ENCODE assay signal across 9 cellular contexts in the genomic region with DNA sequence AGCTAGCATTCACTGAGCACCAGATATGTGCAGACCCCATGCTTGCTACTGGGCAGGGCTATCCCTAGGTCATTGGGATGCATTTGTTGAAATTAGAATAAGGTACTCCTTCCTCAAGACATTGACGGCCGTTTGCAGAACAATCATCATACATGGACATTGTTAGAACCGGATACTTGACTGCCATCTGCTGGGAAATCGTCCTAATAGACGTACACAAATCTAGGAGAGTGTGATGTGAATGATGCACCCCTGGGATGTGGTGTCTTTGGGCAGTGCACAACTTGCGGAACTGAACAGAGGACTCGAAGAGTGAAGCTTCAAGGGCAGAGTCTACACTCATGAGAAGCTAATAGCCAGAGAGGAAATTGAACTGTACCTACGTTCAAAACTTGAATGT. TPM values are rescaled to one million over a fixed set of nuclear protein-coding genes. Genes with fewer than 3 reads are reported as not detected.
DNase-seq lines count a peak whose midpoint lies in the region; ATAC-seq and TF ChIP-seq lines count a peak whose summit lies in the region.
"Had no signal": no experiment of that assay in that cellular context is flagged by ENCODE, and none has a peak within 500 bp of the region (broad histone marks: within the 10 kb centered on the region; RNA-seq: fewer than 3 reads in every experiment).

No MANE protein-coding gene starts in this region.

- H3K4me1 Mint-ChIP-seq in activated naive CD4-positive, alpha-beta T cell treated with anti-CD3 and anti-CD28 coated beads for 36 hours (ENCODE audit: low read depth): peaks cover 2% of the 10 kb centered on the region

- H2BK5ac ChIP-seq in mesenchymal stem cell (ENCODE audit: low read depth, low read length, poor library complexity, severe bottlenecking): no peak overlapping the region

- no peaks in the 10 kb centered on the region for H3K4me1 ChIP-seq in mesenchymal stem cell (ENCODE audit: control insufficient read depth, insufficient read depth, low read depth, low read length)

- intact Hi-C loops in activated naive CD4-positive, alpha-beta T cell treated with anti-CD3 and anti-CD28 coated beads for 36 hours (cut with micrococcal nuclease): loop anchor here (10.0 kb wide), 1 partner anchor 587 kb away; no protein-coding TSS in a partner anchor

- no peak overlapping the region for H3K9ac ChIP-seq in mesenchymal stem cell (ENCODE audit: low read length)

- no peak overlapping the region for H2BK12ac ChIP-seq in mesenchymal stem cell (ENCODE audit: low read length in 2 of 2)

- TF ChIP-seq CTCF in NB4 (IDR thresholded peaks at IDR 0.05; ENCODE audit: low read depth, low read length): peak; percentile 21

- no peak overlapping the region for H2BK15ac ChIP-seq in mesenchymal stem cell (ENCODE audit: low read depth, poor library complexity, severe bottlenecking)

- no peaks in the 10 kb centered on the region for H3K9me3 ChIP-seq in mesenchymal stem cell (ENCODE audit: control insufficient read depth, low read length)

- H4K8ac ChIP-seq in mesenchymal stem cell (ENCODE audit: low read length): no peak overlapping the region

- DNase-seq in activated naive CD4-positive, alpha-beta T cell treated with anti-CD3 and anti-CD28 coated beads for 36 hours: peak; percentile 38
- no peak for DNase-seq in activated naive CD4-positive, alpha-beta T cell treated with anti-CD3 and anti-CD28 coated beads, Interleukin-2, amount 50 U/mL, for 16 hours
- DNase-seq in NB4 (ENCODE audit: low read depth) (peak; percentile 57), amniotic stem cell (lab: John Stamatoyannopoulos, UW) (peak; percentile 18), mesenchymal stem cell (peak; percentile 54), DMS79 (lab: John Stamatoyannopoulos, UW) (no peak), NK-92 (lab: John Stamatoyannopoulos, UW; ENCODE audit: unreplicated experiment) (no peak)

- no peaks in the 10 kb centered on the region for H3K36me3 Mint-ChIP-seq in activated naive CD4-positive, alpha-beta T cell treated with anti-CD3 and anti-CD28 coated beads for 36 hours (ENCODE audit: low read depth)
- H3K36me3 Mint-ChIP-seq: activated naive CD4-positive, alpha-beta T cell treated with anti-CD3 and anti-CD28 coated beads, Interleukin-2, amount 50 U/mL, for 24 hours had no signal

- no peak overlapping the region for H2AK5ac ChIP-seq in mesenchymal stem cell (ENCODE audit: low read length, severe bottlenecking)

- H3K4me2 ChIP-seq in mesenchymal stem cell (ENCODE audit: low read length, poor library complexity, severe bottlenecking): no peak overlapping the region

- TF ChIP-seq POLR2A in NB4 (IDR thresholded peaks at IDR 0.05; ENCODE audit: extremely low read depth, insufficient read length): no peak

- CTCF ChIA-PET in activated naive CD4-positive, alpha-beta T cell treated with anti-CD3 and anti-CD28 coated beads for 36 hours (lab: Charles Lee): interaction anchor here (0.9 to 1.0 kb wide), 2 partner anchors 315 to 554 kb away, joined by 3 to 6 read pairs; no protein-coding TSS in a partner anchor

- H3K9me3 Mint-ChIP-seq in activated naive CD4-positive, alpha-beta T cell treated with anti-CD3 and anti-CD28 coated beads for 36 hours: no peaks in the 10 kb centered on the region
- H3K9me3 Mint-ChIP-seq: activated naive CD4-positive, alpha-beta T cell treated with anti-CD3 and anti-CD28 coated beads, Interleukin-2, amount 50 U/mL, for 24 hours had no signal

- no peak overlapping the region for H4K91ac ChIP-seq in mesenchymal stem cell (ENCODE audit: low read length)

- H3K4me3 ChIP-seq in NB4 (ENCODE audit: low read depth, low read length) (no peak overlapping the region), mesenchymal stem cell (ENCODE audit: insufficient read depth in 1 of 2, low read depth in 1 of 2, low read length in 2 of 2) (no peak overlapping the region)

- no peak overlapping the region for H3K4me3 Mint-ChIP-seq in activated naive CD4-positive, alpha-beta T cell treated with anti-CD3 and anti-CD28 coated beads for 36 hours
- H3K4me3 Mint-ChIP-seq: activated naive CD4-positive, alpha-beta T cell treated with anti-CD3 and anti-CD28 coated beads, Interleukin-2, amount 50 U/mL, for 24 hours had no signal

- WGBS in mesenchymal stem cell: 66% methylated on average over 8 of the region's 8 CpGs

- H3K79me1 ChIP-seq in mesenchymal stem cell (replicated peaks; ENCODE audit: low read length, poor library complexity, severe bottlenecking): no peaks in the 10 kb centered on the region

- H3K27me3 ChIP-seq in mesenchymal stem cell (ENCODE audit: control insufficient read depth in 1 of 2, insufficient read depth in 1 of 2, low read length in 2 of 2): peaks cover 18 to 35% of the 10 kb centered on the region in 2 experiments

- H3K27me3 Mint-ChIP-seq in activated naive CD4-positive, alpha-beta T cell treated with anti-CD3 and anti-CD28 coated beads for 36 hours (ENCODE audit: low read depth): peaks cover 2% of the 10 kb centered on the region

- no peak for ATAC-seq in GM21447 (IDR thresholded peaks at IDR 0.05; ENCODE audit: unreplicated experiment)

- no peaks in the 10 kb centered on the region for H3K36me3 ChIP-seq in mesenchymal stem cell (ENCODE audit: control insufficient read depth in 1 of 2, insufficient read depth in 2 of 2, low read depth in 1 of 2, low read length in 2 of 2)

- H3K18ac ChIP-seq in mesenchymal stem cell (ENCODE audit: low read depth in 1 of 2, low read length in 2 of 2): no peak overlapping the region

- no peak overlapping the region for H3K27ac ChIP-seq in mesenchymal stem cell (ENCODE audit: low read length, poor library complexity, severe bottlenecking)

- H3K27ac Mint-ChIP-seq in activated naive CD4-positive, alpha-beta T cell treated with anti-CD3 and anti-CD28 coated beads for 36 hours: no peak overlapping the region
- H3K27ac Mint-ChIP-seq: activated naive CD4-positive, alpha-beta T cell treated with anti-CD3 and anti-CD28 coated beads, Interleukin-2, amount 50 U/mL, for 24 hours had no signal

- H2AFZ ChIP-seq in mesenchymal stem cell (ENCODE audit: low read depth, low read length): no peak overlapping the region

- H2BK120ac ChIP-seq in mesenchymal stem cell (ENCODE audit: low read depth, low read length): no peak overlapping the region

- H3K23ac ChIP-seq in mesenchymal stem cell (ENCODE audit: low read length in 2 of 2): no peak overlapping the region

- H3K4ac ChIP-seq in mesenchymal stem cell (ENCODE audit: low read depth in 1 of 2, low read length in 2 of 2): no peak overlapping the region

- H3K14ac ChIP-seq in mesenchymal stem cell (ENCODE audit: low read length in 2 of 2): no peak overlapping the region

RNA-seq across cellular contexts. Expression of gene MYO18B, which starts 35.9 kb away (rescaled TPM):
- total RNA-seq in activated naive CD4-positive, alpha-beta T cell treated with anti-CD3 and anti-CD28 coated beads for 36 hours: under 1 TPM; 0.14 to 0.17 TPM
- 0.01 TPM for polyA plus RNA-seq in mesenchymal stem cell (2013, experiment 1 of 2)
- 0.01 TPM for polyA plus RNA-seq in mesenchymal stem cell (2013, experiment 2 of 2)

Comparison
In these comparisons a context has a peak if more than half of its experiments do, and no peak if none do; other contexts are left out.
1. DNase-seq: peak in activated naive CD4-positive, alpha-beta T cell treated with anti-CD3 and anti-CD28 coated beads for 36 hours (single experiment), NB4 (single experiment), amniotic stem cell (single experiment) and mesenchymal stem cell (single experiment); none in activated naive CD4-positive, alpha-beta T cell treated with anti-CD3 and anti-CD28 coated beads, Interleukin-2, amount 50 U/mL, for 16 hours (single experiment), DMS79 (single experiment) and NK-92 (single experiment).